ENCODE assay signal across 8 cellular contexts in the genomic region with DNA sequence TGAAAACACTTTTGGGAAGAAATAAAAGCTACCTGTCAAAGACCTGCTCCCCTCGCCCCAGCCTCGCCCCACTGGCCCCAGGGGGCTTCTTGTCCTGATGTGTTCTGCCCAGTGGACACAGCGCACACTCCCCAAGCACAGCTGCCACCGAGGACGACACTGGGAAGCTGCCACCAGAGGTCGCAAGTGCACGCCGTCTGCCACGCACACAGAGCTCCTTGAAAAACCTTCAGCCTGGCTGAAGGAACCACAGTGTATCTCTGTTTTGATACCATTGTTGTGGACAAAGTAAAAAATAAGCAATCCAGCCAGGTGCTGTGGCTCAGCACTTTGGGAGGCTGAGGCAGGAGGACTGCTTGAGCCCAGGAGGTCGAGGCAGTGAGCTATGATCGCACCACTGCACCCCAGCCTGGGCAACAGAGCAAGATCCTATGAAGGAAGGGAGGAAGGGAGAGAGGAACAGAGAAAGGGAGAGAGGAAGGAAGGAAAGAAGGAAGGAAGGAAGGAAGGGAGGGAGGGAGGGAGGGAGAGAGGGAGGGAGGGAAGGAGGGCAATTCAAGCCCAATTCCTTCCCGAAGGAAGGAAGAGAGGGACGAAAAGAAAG. TPM values are rescaled to one million over a fixed set of nuclear protein-coding genes. Genes with fewer than 3 reads are reported as not detected.
DNase-seq lines count a peak whose midpoint lies in the region; ATAC-seq and TF ChIP-seq lines count a peak whose summit lies in the region.

No MANE protein-coding gene starts in this region.

- no peaks in the 10 kb centered on the region for H3K9me3 Mint-ChIP-seq in type B pancreatic cell

- H3K27me3 ChIP-seq in ovary: no peaks in the 10 kb centered on the region

- 33 to 36% (median 35%) methylated on average over 13 of the region's 13 CpGs for WGBS in ovary, 3 donors

- no peaks in the 10 kb centered on the region for H3K36me3 Mint-ChIP-seq in type B pancreatic cell

- TF ChIP-seq EP300 in ovary (IDR thresholded peaks at IDR 0.05): no peak

- H3K27ac Mint-ChIP-seq in type B pancreatic cell: peak overlapping the region; percentile 38

- no peaks in the 10 kb centered on the region for H3K4me1 ChIP-seq in ovary (ENCODE audit: insufficient read depth)

- DNase-seq in GDM1 (lab: John Stamatoyannopoulos, UW): peak; percentile 16
- DNase-seq in LNCaP clone FGC (ENCODE audit: low read depth): peak; percentile 25
- DNase-seq in RPMI7951 (ENCODE audit: low read depth): peak; percentile 53
- DNase-seq in activated T-helper 9 cell treated with anti-CD3 and anti-CD28 coated beads, Interleukin-2, amount 50 U/mL, for 16 hours (ENCODE audit: low read depth): peak; percentile 40
- DNase-seq in fibroblast of villous mesenchyme (ENCODE audit: low read depth): peak; percentile 61
- DNase-seq in ovary: peak in 4 of 5 donors; percentile 43 to 74 (median 54)
- DNase-seq in type B pancreatic cell (ENCODE audit: extremely low spot score, unreplicated experiment): no peak

- no peak for TF ChIP-seq POLR2A in ovary (IDR thresholded peaks at IDR 0.05)

- H3K27me3 Mint-ChIP-seq in type B pancreatic cell: peaks cover 8% of the 10 kb centered on the region

- no peak for ATAC-seq in HG02938 (IDR thresholded peaks at IDR 0.05; ENCODE audit: unreplicated experiment)

- peak overlapping the region; percentile 37 for H3K4me3 Mint-ChIP-seq in type B pancreatic cell

- no peak overlapping the region for H3K4me3 ChIP-seq in LNCaP clone FGC (ENCODE audit: low read depth, low read length)
- no peak overlapping the region for H3K4me3 ChIP-seq in fibroblast of villous mesenchyme (ENCODE audit: low read depth, low read length)
- H3K4me3 ChIP-seq in ovary: no peak overlapping the region

- no peaks in the 10 kb centered on the region for H3K9me3 ChIP-seq in ovary

- peak; percentile 98 for TF ChIP-seq CTCF in LNCaP clone FGC (IDR thresholded peaks at IDR 0.05; ENCODE audit: control insufficient read depth, extremely low read depth, insufficient read depth)
- TF ChIP-seq CTCF in fibroblast of villous mesenchyme (IDR thresholded peaks at IDR 0.05; ENCODE audit: insufficient read depth, low read depth, low read length): peak; percentile 84
- TF ChIP-seq CTCF in ovary (IDR thresholded peaks at IDR 0.05): peak in 1 of 3 donors; percentile 17
- TF ChIP-seq CTCF in type B pancreatic cell (conservative IDR thresholded peaks at IDR 0.05): peak; percentile 90

- H3K27ac ChIP-seq in ovary: no peak overlapping the region

- no peaks in the 10 kb centered on the region for H3K36me3 ChIP-seq in ovary

- peaks cover 6% of the 10 kb centered on the region for H3K4me1 Mint-ChIP-seq in type B pancreatic cell (ENCODE audit: unreplicated experiment)

- intact Hi-C loops in ovary (cut with DNase I): loop anchor here in 3 of 4 donors (5.0 to 10.0 kb wide), 2 partner anchors 342 to 344 kb away; no protein-coding TSS in a partner anchor

RNA-seq across cellular contexts. Expression of a gene that starts 57.3 kb away (rescaled TPM):
- 15.0 and 15.6 TPM in 2 replicates for total RNA-seq in RPMI7951 (2014; rRNA removed; shearing (Covaris generic))
- 22.0 and 23.2 TPM in 2 replicates for total RNA-seq in fibroblast of villous mesenchyme
- 10 to 100 TPM in 4 of 7 donors, 1 to 10 TPM in 3; 7.3 to 54.6 (median 12.0) TPM for total RNA-seq in ovary
- polyA plus RNA-seq in ovary: 10 to 100 TPM in 1 of 2 donors, 1 to 10 TPM in 1; 5.6 to 12.1 TPM
- total RNA-seq in type B pancreatic cell (ENCODE audit: low replicate concordance): 28.7 and 30.1 TPM in 2 replicates
